19 cellular contexts compared by ENCODE assay signal in the genomic region with DNA sequence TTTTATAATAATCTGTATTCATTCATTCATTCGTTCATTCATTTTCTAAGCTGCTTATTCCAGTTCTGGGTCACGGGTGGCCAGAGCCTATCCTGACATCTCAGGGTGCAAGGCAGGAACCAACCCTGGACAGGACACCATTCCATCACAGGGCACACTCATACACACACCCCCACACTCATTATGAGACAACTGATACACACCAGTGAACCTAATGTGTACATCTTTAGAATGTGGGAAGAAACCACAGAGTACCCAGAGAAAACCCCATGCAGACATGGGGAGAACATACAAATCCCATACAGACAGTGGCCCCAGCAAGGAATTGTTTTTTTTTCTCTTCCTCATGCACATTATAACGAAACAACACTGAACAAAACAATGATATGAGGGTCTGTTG. TPM values are rescaled to one million over a fixed set of nuclear protein-coding genes. Genes with fewer than 3 reads are reported as not detected.
DNase-seq lines count a peak whose midpoint lies in the region; ATAC-seq, FAIRE-seq and TF ChIP-seq lines count a peak whose summit lies in the region.
"Had no signal": no experiment of that assay in that cellular context is flagged by ENCODE, and none has a peak within 500 bp of the region (broad histone marks: within the 10 kb centered on the region; RNA-seq: fewer than 3 reads in every experiment).

No MANE protein-coding gene starts in this region.

- H3K9me3 Mint-ChIP-seq in HFFc6: no peaks in the 10 kb centered on the region
- H3K9me3 Mint-ChIP-seq: activated naive CD4-positive, alpha-beta T cell treated with anti-CD3 and anti-CD28 coated beads, Interleukin-2, amount 50 U/mL, for 24 hours; memory B cell; T-helper 2 cell treated with Interferon-gamma antibody and Interleukin-4, amounts not matched to agents 5 μg/mL and 100 μg/mL, for 36 hours had no signal

- no peak overlapping the region for H2AK5ac ChIP-seq in neuronal stem cell (ENCODE audit: low read depth, low read length)

- H2BK15ac ChIP-seq in neuronal stem cell (ENCODE audit: low read length): no peak overlapping the region

- H3K4me3 Mint-ChIP-seq in HFFc6: peak overlapping the region; percentile 53
- H3K4me3 Mint-ChIP-seq: activated naive CD4-positive, alpha-beta T cell treated with anti-CD3 and anti-CD28 coated beads, Interleukin-2, amount 50 U/mL, for 24 hours; memory B cell; T-helper 2 cell treated with Interferon-gamma antibody and Interleukin-4, amounts not matched to agents 5 μg/mL and 100 μg/mL, for 36 hours had no signal

- no peak overlapping the region for H4K91ac ChIP-seq in neuronal stem cell (ENCODE audit: low read depth, low read length, poor library complexity)

- H3K36me3 ChIP-seq in neuronal stem cell (replicated peaks in 1 of 2; ENCODE audit: control insufficient read depth in 2 of 2, insufficient read depth in 2 of 2, low read length in 2 of 2) (peaks cover 0 to 38% of the 10 kb centered on the region in 2 donors), pancreas (no peaks in the 10 kb centered on the region)
- H3K36me3 ChIP-seq: thoracic aorta had no signal

- TF ChIP-seq POLR2A in GM18505 (IDR thresholded peaks at IDR 0.05; ENCODE audit: borderline replicate concordance, extremely low read depth, insufficient read depth, insufficient read length): no peak

- TF ChIP-seq CTCF in HFFc6 (IDR thresholded peaks at IDR 0.05): no peak
- TF ChIP-seq CTCF in pancreas (IDR thresholded peaks at IDR 0.05): no peak

- peaks cover 36% of the 10 kb centered on the region for H3K36me3 Mint-ChIP-seq in HFFc6 (ENCODE audit: low read depth)
- H3K36me3 Mint-ChIP-seq: memory B cell had no signal

- no peak overlapping the region for H2BK12ac ChIP-seq in neuronal stem cell (ENCODE audit: low read length)

- peaks cover 91% of the 10 kb centered on the region for H3K4me1 Mint-ChIP-seq in HFFc6 (ENCODE audit: low read depth)

- H3K18ac ChIP-seq in neuronal stem cell (ENCODE audit: low read length): no peak overlapping the region

- no CpG with 5 or more reads among the region's 3 CpGs for WGBS in neuronal stem cell (ENCODE audit: extremely low coverage in 2 of 2, insufficient read length in 2 of 2, insufficient replicate concordance in 1 of 2), 2 donors
- WGBS in pancreas, 2 donors: 89 to 97% methylated on average over 3 of the region's 3 CpGs

- intact Hi-C loops in pancreas (cut with DNase I): no loop called here

- no peaks in the 10 kb centered on the region for H3K79me1 ChIP-seq in neuronal stem cell (ENCODE audit: low read depth, low read length)

- H3K14ac ChIP-seq in neuronal stem cell (ENCODE audit: low read length): no peak overlapping the region

- no peak overlapping the region for H3K27ac ChIP-seq in neuronal stem cell (replicated peaks; ENCODE audit: low read length)
- H3K27ac ChIP-seq in pancreas: no peak overlapping the region
- H3K27ac ChIP-seq: SK-N-MC, thoracic aorta had no signal

- no peak for DNase-seq in HFFc6
- DNase-seq in neuronal stem cell (ENCODE audit: low spot score): no peak
- DNase-seq in GM03348 (ENCODE audit: low spot score): no peak
- no peak for DNase-seq in pancreas
- no peak for DNase-seq in stimulated activated CD4-positive, alpha-beta T cell treated with anti-CD3 and anti-CD28 coated beads, Interleukin-4, amount 100 ng/mL, for 4 hours
- DNase-seq: NCI-H2107; NCI-H524; right cardiac atrium; RPMI8226; stimulated activated CD4-positive, alpha-beta T cell treated with anti-CD3 and anti-CD28 coated beads, Interleukin-15, amount 100 ng/mL, for 24 hours had no signal

- peak; percentile 60 for ATAC-seq in GM18505 (IDR thresholded peaks at IDR 0.05; ENCODE audit: unreplicated experiment)
- ATAC-seq in HG03565 (IDR thresholded peaks at IDR 0.05; ENCODE audit: unreplicated experiment): peak; percentile 43
- ATAC-seq in GM21367 (IDR thresholded peaks at IDR 0.05; ENCODE audit: unreplicated experiment): no peak
- ATAC-seq in pancreas: no peak
- ATAC-seq: right cardiac atrium had no signal

- H3K27me3 ChIP-seq in neuronal stem cell (ENCODE audit: control insufficient read depth in 3 of 3, insufficient read depth in 3 of 3, low read depth in 1 of 3, low read length in 3 of 3): no peaks in the 10 kb centered on the region
- no peaks in the 10 kb centered on the region for H3K27me3 ChIP-seq in pancreas

- H4K8ac ChIP-seq in neuronal stem cell (ENCODE audit: low read depth, low read length): no peak overlapping the region

- H3K4ac ChIP-seq in neuronal stem cell (ENCODE audit: low read length): no peak overlapping the region

- H2BK120ac ChIP-seq in neuronal stem cell (ENCODE audit: low read depth, low read length): no peak overlapping the region

- no peak overlapping the region for H3K23ac ChIP-seq in neuronal stem cell (ENCODE audit: low read depth, low read length, poor library complexity)

- H2AFZ ChIP-seq in neuronal stem cell (ENCODE audit: low read length): no peak overlapping the region

- H3K4me3 ChIP-seq in neuronal stem cell (ENCODE audit: low read length in 2 of 2) (no peak overlapping the region), pancreas (no peak overlapping the region)
- H3K4me3 ChIP-seq: SK-N-MC, thoracic aorta had no signal

- no peak overlapping the region for H2BK5ac ChIP-seq in neuronal stem cell (ENCODE audit: low read length)

- H3K4me1 ChIP-seq in neuronal stem cell (ENCODE audit: control insufficient read depth in 2 of 2, insufficient read depth in 1 of 2, low read depth in 1 of 2, low read length in 2 of 2) (peaks cover 2 to 4% of the 10 kb centered on the region in 2 donors), pancreas (peaks cover 13 to 46% (median 43%) of the 10 kb centered on the region in 3 donors)

- no peak overlapping the region for H3K4me2 ChIP-seq in neuronal stem cell (ENCODE audit: insufficient read depth, low read length, poor library complexity, severe bottlenecking)

- peaks cover 0 to 3% of the 10 kb centered on the region in 2 donors for H3K9me3 ChIP-seq in neuronal stem cell (replicated peaks in 1 of 2; ENCODE audit: control insufficient read depth in 2 of 2, insufficient read depth in 1 of 2, low read depth in 1 of 2, low read length in 2 of 2)
- no peaks in the 10 kb centered on the region for H3K9me3 ChIP-seq in pancreas
- H3K9me3 ChIP-seq: thoracic aorta had no signal

- no peak for FAIRE-seq in pancreas (lab: Jason Lieb, UNC)
- FAIRE-seq: colon had no signal

- peaks cover 3% of the 10 kb centered on the region; the same call in 1 of the 2 replicates for H3K27me3 Mint-ChIP-seq in HFFc6 (ENCODE audit: insufficient read depth)
- H3K27me3 Mint-ChIP-seq: activated naive CD4-positive, alpha-beta T cell treated with anti-CD3 and anti-CD28 coated beads, Interleukin-2, amount 50 U/mL, for 24 hours; memory B cell had no signal

- H3K9ac ChIP-seq in neuronal stem cell (ENCODE audit: low read depth, low read length, poor library complexity): peak overlapping the region; percentile 34

- 0 out of 2 replicates have a peak overlapping the region, but pooled peaks have one; percentile 12 for H3K27ac Mint-ChIP-seq in HFFc6
- H3K27ac Mint-ChIP-seq: activated naive CD4-positive, alpha-beta T cell treated with anti-CD3 and anti-CD28 coated beads, Interleukin-2, amount 50 U/mL, for 24 hours; memory B cell; T-helper 2 cell treated with Interferon-gamma antibody and Interleukin-4, amounts not matched to agents 5 μg/mL and 100 μg/mL, for 36 hours had no signal

RNA-seq across cellular contexts. Expression of a gene that starts 54.7 kb away (rescaled TPM):
- total RNA-seq in HFFc6 (2021; fragmentation: NEBNext Ultra II Directional; extraction: Animal tissue kit (Norgen Biotek cat#: 25700)): 1,000 to 10,000 TPM in 1 of 6 experiments, 100 to 1,000 TPM in 5; 820 to 1,001 (median 831) TPM
- 173 TPM for polyA plus RNA-seq in neuronal stem cell (2013, experiment 1 of 2)
- polyA plus RNA-seq in neuronal stem cell (2013, experiment 2 of 2): 179 TPM
- 100 to 1,000 TPM in 1 of 6 donors, 10 to 100 TPM in 5; 38.3 to 105 (median 77.3) TPM for total RNA-seq in pancreas
- polyA plus RNA-seq in pancreas: 10 to 100 TPM; 59.2 to 97.8 TPM

Comparison
In these comparisons a context has a peak if more than half of its experiments do, and no peak if none do; other contexts are left out.
1. ATAC-seq: peak in GM18505 (single experiment) and HG03565 (single experiment); none in GM21367 (single experiment) and pancreas (0 of 4).
2. RNA of a gene that starts 54.7 kb away (total RNA-seq): 820 to 1,001 TPM in HFFc6; 38.3 to 105 TPM in pancreas; every median in the first group is over 4 times any median in the second.